Comparison of ENCODE assay signal across 12 cellular contexts in genomic region chr3:188546835-188547670, GRCh38.
DNase-seq lines count a peak whose midpoint lies in the region; ATAC-seq and TF ChIP-seq lines count a peak whose summit lies in the region.
"Had no signal": no experiment of that assay in that cellular context is flagged by ENCODE, and none has a peak within 500 bp of the region (broad histone marks: within the 10 kb centered on the region; RNA-seq: fewer than 3 reads in every experiment).

No MANE protein-coding gene starts in this region.

- CTCF ChIA-PET in WTC11 (lab: Charles Lee) = no interaction called here

- no peaks in the 10 kb centered on the region for H3K9me3 ChIP-seq in GM23248 (ENCODE audit: low read depth)
- H3K9me3 ChIP-seq in SJSA1 (replicated peaks) = no peaks in the 10 kb centered on the region
- H3K9me3 ChIP-seq in skeletal muscle satellite cell (replicated peaks; ENCODE audit: low read length) = no peaks in the 10 kb centered on the region

- H3K4me1 ChIP-seq in GM23248 (ENCODE audit: insufficient read depth) (peaks cover 9% of the 10 kb centered on the region), SJSA1 (replicated peaks) (peaks cover 30% of the 10 kb centered on the region), skeletal muscle satellite cell (ENCODE audit: control insufficient read depth, insufficient read depth, low read length) (peaks cover 9% of the 10 kb centered on the region)

- no peak for TF ChIP-seq CTCF in WTC11 (IDR thresholded peaks at IDR 0.05)

- in situ Hi-C loops in GM23248 (cut with MboI) = no loop called here

- no peaks in the 10 kb centered on the region for H3K9me2 ChIP-seq in GM23248 (ENCODE audit: insufficient read depth)

- H3F3A ChIP-seq in GM23248 (ENCODE audit: insufficient read depth) = no peaks in the 10 kb centered on the region

- H3K4me2 ChIP-seq in GM23248 (ENCODE audit: unreplicated experiment) (no peak overlapping the region), skeletal muscle satellite cell (ENCODE audit: low read length) (peak overlapping the region; percentile 0)

- H3K4me3 ChIP-seq in GM23248 (no peak overlapping the region), SJSA1 (no peak overlapping the region), skeletal muscle satellite cell (ENCODE audit: low read length) (no peak overlapping the region)
- H3K4me3 ChIP-seq: dorsolateral prefrontal cortex had no signal

- H3K36me3 ChIP-seq in GM23248 (ENCODE audit: low read depth) (no peaks in the 10 kb centered on the region), SJSA1 (peaks cover 31% of the 10 kb centered on the region), skeletal muscle satellite cell (ENCODE audit: insufficient read depth, low read length) (no peaks in the 10 kb centered on the region)

- H3K9ac ChIP-seq in GM23248 (no peak overlapping the region), skeletal muscle satellite cell (ENCODE audit: low read depth, low read length) (no peak overlapping the region)

- WGBS in GM23248 (ENCODE audit: low coverage in 1 of 2, low lambda C conversion rate in 2 of 2, missing lambda C conversion rate in 2 of 2), 2 experiments = 90 to 91% methylated on average over 6 of the region's 6 CpGs

- H2AFZ ChIP-seq in GM23248 = no peak overlapping the region

- H3K27me3 ChIP-seq in GM23248 (replicated peaks; ENCODE audit: insufficient read depth) (no peaks in the 10 kb centered on the region), SJSA1 (replicated peaks) (no peaks in the 10 kb centered on the region), skeletal muscle satellite cell (ENCODE audit: control insufficient read depth, insufficient read depth, low read length) (no peaks in the 10 kb centered on the region)
- H3K27me3 ChIP-seq: dorsolateral prefrontal cortex had no signal

- peaks cover 4% of the 10 kb centered on the region; the same call in 1 of the 2 replicates for H3K4me1 Mint-ChIP-seq in WTC11

- no peak overlapping the region for H3K4me3 Mint-ChIP-seq in WTC11

- H3K27ac ChIP-seq in GM23248 (no peak overlapping the region), SJSA1 (peak overlapping the region; percentile 55)
- H3K27ac ChIP-seq: dorsolateral prefrontal cortex had no signal

- no peak overlapping the region for H3K27ac Mint-ChIP-seq in WTC11
- H3K27ac Mint-ChIP-seq: activated naive CD4-positive, alpha-beta T cell treated with anti-CD3 and anti-CD28 coated beads, Interleukin-2, amount 50 U/mL, for 72 hours had no signal

- no peaks in the 10 kb centered on the region for H3K27me3 Mint-ChIP-seq in WTC11 (ENCODE audit: low read depth)

- POLR2A ChIA-PET in WTC11 (lab: Charles Lee) = no interaction called here

- no peak for ATAC-seq in WTC11
- ATAC-seq: activated naive CD4-positive, alpha-beta T cell treated with anti-CD3 and anti-CD28 coated beads, Interleukin-2, amount 50 U/mL, for 72 hours had no signal

- DNase-seq in GM23248 (peak; percentile 29), SJSA1 (ENCODE audit: low read depth in 1 of 2, low spot score in 2 of 2) (peak in 1 of 2 experiments; percentile 78), fibroblast of peridontal ligament (ENCODE audit: extremely low read depth) (peak; percentile 27), WTC11 (ENCODE audit: low spot score) (no peak), pons (ENCODE audit: low spot score) (no peak), NCI-H1092 (lab: John Stamatoyannopoulos, UW) (no peak)
- DNase-seq: dorsolateral prefrontal cortex, hypothalamus, NCI-H1092 treated with DMSO at 0.1 percent for 48 hours, NCI-H510A had no signal

- H3K79me2 ChIP-seq in GM23248 (ENCODE audit: insufficient read depth) = peaks cover 15% of the 10 kb centered on the region; the same call in 1 of the 2 replicates

- H3K9me3 Mint-ChIP-seq in WTC11 = no peaks in the 10 kb centered on the region

- H4K20me1 ChIP-seq in GM23248 (ENCODE audit: insufficient read depth) = no peaks in the 10 kb centered on the region

- no peaks in the 10 kb centered on the region for H3K36me3 Mint-ChIP-seq in WTC11

TF ChIP-seq in WTC11, 78 proteins besides CTCF, POLR2A, EP300 and RAD21:
- TF ChIP-seq ZNF219 (CRISPR knock-in tag; IDR thresholded peaks at IDR 0.05; ENCODE audit: borderline replicate concordance) (no peak), FOXJ3 (CRISPR knock-in tag; IDR thresholded peaks at IDR 0.05; ENCODE audit: borderline replicate concordance) (no peak), USF2 (CRISPR knock-in tag; IDR thresholded peaks at IDR 0.05) (no peak)

Comparison
In these comparisons a context has a peak if more than half of its experiments do, and no peak if none do; other contexts are left out.
1. DNase-seq: peak in GM23248 (single experiment) and fibroblast of peridontal ligament (single experiment); none in WTC11 (single experiment), pons (single experiment) and NCI-H1092 (single experiment).